8 cellular contexts compared by ENCODE assay signal in the genomic region with DNA sequence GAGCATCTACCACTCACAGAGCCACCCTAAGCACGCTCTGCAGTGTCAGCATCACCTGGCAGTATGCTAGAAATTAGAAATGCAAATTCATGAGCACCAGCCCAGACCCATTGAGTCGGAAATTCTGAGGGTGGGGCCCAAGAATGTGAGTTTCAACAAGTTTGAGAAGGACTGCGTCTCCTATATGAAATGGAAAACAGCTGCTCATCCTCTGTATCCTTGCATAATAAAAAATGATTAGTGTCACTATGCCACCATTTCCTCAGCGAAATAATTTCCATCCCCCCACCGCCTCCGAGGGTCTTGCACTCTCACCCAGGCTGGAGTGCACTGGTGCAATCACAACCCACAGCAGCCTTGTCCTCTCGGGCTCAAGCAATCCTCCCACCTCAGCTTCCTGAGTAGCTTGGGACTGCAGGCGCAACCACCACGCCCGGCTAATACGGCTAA. TPM values are rescaled to one million over a fixed set of nuclear protein-coding genes. Genes with fewer than 3 reads are reported as not detected.
DNase-seq lines count a peak whose midpoint lies in the region; ATAC-seq, FAIRE-seq and TF ChIP-seq lines count a peak whose summit lies in the region.

No MANE protein-coding gene starts in this region.

- peak overlapping the region; percentile 55 for H3K4me3 ChIP-seq in GM12875 (ENCODE audit: low read depth, low read length)
- peak overlapping the region; percentile 70 to 78 for H3K4me3 ChIP-seq in kidney (ENCODE audit: low read length in 2 of 2)
- peak overlapping the region; percentile 1 to 74 (median 68) for H3K4me3 ChIP-seq in subcutaneous abdominal adipose tissue (ENCODE audit: low read depth in 1 of 5, low read length in 5 of 5)

- H3K36me3 ChIP-seq in kidney (ENCODE audit: control insufficient read depth in 1 of 2, insufficient read depth in 2 of 2, low read length in 2 of 2): no peaks in the 10 kb centered on the region
- no peaks in the 10 kb centered on the region for H3K36me3 ChIP-seq in subcutaneous abdominal adipose tissue (ENCODE audit: control insufficient read depth in 5 of 5, insufficient read depth in 5 of 5, low read length in 5 of 5)

- TF ChIP-seq CTCF in GM12875 (IDR thresholded peaks at IDR 0.05; ENCODE audit: borderline replicate concordance, insufficient read depth, low read depth, low read length) (no peak), kidney (IDR thresholded peaks at IDR 0.05; ENCODE audit: borderline replicate concordance, extremely low read depth, insufficient read depth) (no peak)

- no peaks in the 10 kb centered on the region for H3K9me3 ChIP-seq in kidney (ENCODE audit: control insufficient read depth in 1 of 2, low read length in 2 of 2)
- H3K9me3 ChIP-seq in subcutaneous abdominal adipose tissue (ENCODE audit: control insufficient read depth in 5 of 5, low read length in 5 of 5): no peaks in the 10 kb centered on the region

- DNase-seq in activated CD4-positive, alpha-beta T cell treated with anti-CD3 and anti-CD28 coated beads, Interleukin-2, amount 50 U/mL, for 48 hours: peak; percentile 15 to 44
- DNase-seq in kidney (no peak), sciatic nerve (ENCODE audit: low spot score) (no peak), SW480 (ENCODE audit: low spot score) (no peak)

- peak overlapping the region in 1 of 2 donors; percentile 87 for H3K27ac ChIP-seq in kidney (ENCODE audit: low read depth in 2 of 2, low read length in 2 of 2)
- no peak overlapping the region for H3K27ac ChIP-seq in subcutaneous abdominal adipose tissue (ENCODE audit: low read depth, low read length)

- peaks cover 0 to 5% of the 10 kb centered on the region in 2 donors for H3K4me1 ChIP-seq in kidney (ENCODE audit: control insufficient read depth in 1 of 2, insufficient read depth in 1 of 2, low read depth in 1 of 2, low read length in 2 of 2)
- peaks cover 0 to 27% (median 22%) of the 10 kb centered on the region in 5 donors for H3K4me1 ChIP-seq in subcutaneous abdominal adipose tissue (ENCODE audit: control insufficient read depth in 5 of 5, insufficient read depth in 5 of 5, low read length in 5 of 5)

- FAIRE-seq in kidney (lab: Jason Lieb, UNC): no peak

- H3K9ac ChIP-seq in kidney (ENCODE audit: low read length in 2 of 2) (peak overlapping the region in 1 of 2 donors; percentile 17), subcutaneous abdominal adipose tissue (ENCODE audit: low read length in 5 of 5) (peak overlapping the region in 2 of 5 donors; percentile 8 to 48)

- peak; percentile 30 for ATAC-seq in HG02678 (IDR thresholded peaks at IDR 0.05; ENCODE audit: unreplicated experiment)
- ATAC-seq in sciatic nerve: no peak
- no peak for ATAC-seq in HG02970 (IDR thresholded peaks at IDR 0.05; ENCODE audit: low FRiP score, unreplicated experiment)

- peaks cover 0 to 9% (median 0%) of the 10 kb centered on the region in 5 donors for H3K27me3 ChIP-seq in subcutaneous abdominal adipose tissue (ENCODE audit: control insufficient read depth in 5 of 5, insufficient read depth in 4 of 5, low read length in 5 of 5)

- intact Hi-C loops in kidney (cut with DNase I) (no loop called here), sciatic nerve (cut with DNase I) (loop anchor here (10.0 kb wide), 1 partner anchor 143 kb away; no protein-coding TSS in a partner anchor)

RNA-seq across cellular contexts. Expression of a gene that starts 1.3 kb away (rescaled TPM):
- total RNA-seq in kidney (23.2 TPM), sciatic nerve (57.5 TPM)
- polyA plus RNA-seq in kidney (ENCODE audit: insufficient read depth, low read depth, low replicate concordance): 35.8 TPM

Comparison
In these comparisons a context has a peak if more than half of its experiments do, and no peak if none do; other contexts are left out.
1. DNase-seq: peak in activated CD4-positive, alpha-beta T cell treated with anti-CD3 and anti-CD28 coated beads, Interleukin-2, amount 50 U/mL, for 48 hours (2 of 2); none in kidney (single experiment), sciatic nerve (single experiment) and SW480 (single experiment).
2. Peak in every context shown above with its lines, with median percentiles within 50 percentile points of each other: H3K4me3 ChIP-seq.